ENCODE assay signal across 2 cellular contexts in the genomic region with DNA sequence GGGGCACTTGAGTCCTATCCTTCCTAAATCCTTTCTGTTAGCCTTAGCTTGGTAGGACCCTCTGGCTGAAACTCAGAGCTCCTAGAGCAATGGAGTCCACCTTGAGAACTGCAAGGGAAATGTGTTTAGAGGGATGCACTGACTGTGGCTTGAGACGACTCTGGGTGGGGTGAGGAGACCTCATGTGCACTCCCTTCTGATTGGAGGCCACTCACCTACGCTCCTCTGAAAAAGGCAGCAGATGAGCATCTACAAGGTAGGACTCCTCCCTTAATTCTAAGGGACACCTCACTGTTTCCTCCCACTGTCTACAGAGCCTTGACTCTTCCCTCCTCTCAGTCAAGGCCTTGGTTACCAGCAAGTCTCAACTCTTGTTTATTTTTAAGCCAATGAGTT.
TF ChIP-seq lines count a peak whose summit lies in the region.

No MANE protein-coding gene starts in this region.

TF ChIP-seq in SK-N-SH, 30 proteins besides CTCF, POLR2A, EP300 and RAD21 (continued from another document):
- TF ChIP-seq, protein P1, sequence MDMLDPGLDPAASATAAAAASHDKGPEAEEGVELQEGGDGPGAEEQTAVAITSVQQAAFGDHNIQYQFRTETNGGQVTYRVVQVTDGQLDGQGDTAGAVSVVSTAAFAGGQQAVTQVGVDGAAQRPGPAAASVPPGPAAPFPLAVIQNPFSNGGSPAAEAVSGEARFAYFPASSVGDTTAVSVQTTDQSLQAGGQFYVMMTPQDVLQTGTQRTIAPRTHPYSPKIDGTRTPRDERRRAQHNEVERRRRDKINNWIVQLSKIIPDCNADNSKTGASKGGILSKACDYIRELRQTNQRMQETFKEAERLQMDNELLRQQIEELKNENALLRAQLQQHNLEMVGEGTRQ (IDR thresholded peaks at IDR 0.05; ENCODE audit: borderline replicate concordance, low read depth, low read length), result no peak
- TF ChIP-seq, protein P2, sequence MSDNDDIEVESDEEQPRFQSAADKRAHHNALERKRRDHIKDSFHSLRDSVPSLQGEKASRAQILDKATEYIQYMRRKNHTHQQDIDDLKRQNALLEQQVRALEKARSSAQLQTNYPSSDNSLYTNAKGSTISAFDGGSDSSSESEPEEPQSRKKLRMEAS (IDR thresholded peaks at IDR 0.05; ENCODE audit: low read depth), result no peak
- TF ChIP-seq REST (IDR thresholded peaks at IDR 0.05; ENCODE audit: low read depth, low read length) (no peak), FOXM1 (IDR thresholded peaks at IDR 0.05; ENCODE audit: low read depth) (no peak), GABPA (IDR thresholded peaks at IDR 0.05; ENCODE audit: low read depth) (no peak)

TF ChIP-seq in SK-N-SH treated with all-trans-retinoic acid at 6 μM for 48 hours, 23 proteins besides CTCF, POLR2A, EP300 and RAD21 (continued from another document):
- TF ChIP-seq, protein P3, sequence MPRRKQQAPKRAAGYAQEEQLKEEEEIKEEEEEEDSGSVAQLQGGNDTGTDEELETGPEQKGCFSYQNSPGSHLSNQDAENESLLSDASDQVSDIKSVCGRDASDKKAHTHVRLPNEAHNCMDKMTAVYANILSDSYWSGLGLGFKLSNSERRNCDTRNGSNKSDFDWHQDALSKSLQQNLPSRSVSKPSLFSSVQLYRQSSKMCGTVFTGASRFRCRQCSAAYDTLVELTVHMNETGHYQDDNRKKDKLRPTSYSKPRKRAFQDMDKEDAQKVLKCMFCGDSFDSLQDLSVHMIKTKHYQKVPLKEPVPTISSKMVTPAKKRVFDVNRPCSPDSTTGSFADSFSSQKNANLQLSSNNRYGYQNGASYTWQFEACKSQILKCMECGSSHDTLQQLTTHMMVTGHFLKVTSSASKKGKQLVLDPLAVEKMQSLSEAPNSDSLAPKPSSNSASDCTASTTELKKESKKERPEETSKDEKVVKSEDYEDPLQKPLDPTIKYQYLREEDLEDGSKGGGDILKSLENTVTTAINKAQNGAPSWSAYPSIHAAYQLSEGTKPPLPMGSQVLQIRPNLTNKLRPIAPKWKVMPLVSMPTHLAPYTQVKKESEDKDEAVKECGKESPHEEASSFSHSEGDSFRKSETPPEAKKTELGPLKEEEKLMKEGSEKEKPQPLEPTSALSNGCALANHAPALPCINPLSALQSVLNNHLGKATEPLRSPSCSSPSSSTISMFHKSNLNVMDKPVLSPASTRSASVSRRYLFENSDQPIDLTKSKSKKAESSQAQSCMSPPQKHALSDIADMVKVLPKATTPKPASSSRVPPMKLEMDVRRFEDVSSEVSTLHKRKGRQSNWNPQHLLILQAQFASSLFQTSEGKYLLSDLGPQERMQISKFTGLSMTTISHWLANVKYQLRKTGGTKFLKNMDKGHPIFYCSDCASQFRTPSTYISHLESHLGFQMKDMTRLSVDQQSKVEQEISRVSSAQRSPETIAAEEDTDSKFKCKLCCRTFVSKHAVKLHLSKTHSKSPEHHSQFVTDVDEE (CRISPR knock-in tag; IDR thresholded peaks at IDR 0.05), result no peak
- TF ChIP-seq PPARA (CRISPR knock-in tag; IDR thresholded peaks at IDR 0.05; ENCODE audit: borderline replicate concordance) (no peak), ZNF565 (CRISPR knock-in tag; conservative IDR thresholded peaks at IDR 0.05; ENCODE audit: low read depth) (no peak), ZNF70 (CRISPR knock-in tag; IDR thresholded peaks at IDR 0.05) (no peak)
